Comparison of ENCODE assay signal across 14 cellular contexts in the genomic region with DNA sequence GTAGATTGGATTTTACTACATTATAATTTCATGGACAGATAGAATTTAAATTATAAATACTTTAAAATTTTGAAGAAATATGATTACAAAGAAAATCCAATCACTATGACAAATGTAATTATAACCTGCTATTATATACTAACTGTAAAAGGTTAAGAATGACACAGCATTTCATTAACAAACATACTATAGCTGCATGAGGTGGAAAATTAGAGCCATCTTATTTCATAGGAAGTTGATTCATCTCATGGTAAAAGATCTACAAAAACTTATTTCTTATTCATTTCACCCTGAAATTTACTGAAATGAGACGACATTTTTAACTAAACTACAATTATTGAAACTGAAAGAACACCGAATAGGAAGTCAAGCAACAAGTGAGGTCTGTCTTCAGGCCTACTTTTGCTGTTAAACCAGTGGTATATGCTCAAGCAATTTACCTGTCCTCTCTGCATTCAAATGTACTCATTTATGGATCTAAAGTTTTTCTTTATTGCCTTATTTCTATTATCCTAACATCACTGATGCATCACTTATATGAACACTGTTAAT.
DNase-seq lines count a peak whose midpoint lies in the region; ATAC-seq and TF ChIP-seq lines count a peak whose summit lies in the region.
"Had no signal": no experiment of that assay in that cellular context is flagged by ENCODE, and none has a peak within 500 bp of the region (broad histone marks: within the 10 kb centered on the region; RNA-seq: fewer than 3 reads in every experiment).

No MANE protein-coding gene starts in this region.

- TF ChIP-seq CTCF in activated B cell treated with CpG ODN at 0.5 μM for 24 hours (IDR thresholded peaks at IDR 0.05): no peak

- POLR2A ChIA-PET in activated B cell treated with CpG ODN at 0.5 μM for 24 hours (lab: Charles Lee): no interaction called here

- CTCF ChIA-PET in activated B cell treated with CpG ODN at 0.5 μM for 24 hours (lab: Charles Lee): no interaction called here

- intact Hi-C loops in activated B cell treated with CpG ODN at 0.5 μM for 24 hours (cut with micrococcal nuclease): loop anchor here (5.0 kb wide), 1 partner anchor 225 kb away; a partner anchor contains a TSS

- peaks cover 4% of the 10 kb centered on the region for H3K4me1 ChIP-seq in CD4-positive, CD25-positive, alpha-beta regulatory T cell (ENCODE audit: control insufficient read depth, insufficient read depth, low read length, poor library complexity, severe bottlenecking)

- no peaks in the 10 kb centered on the region for H3K27me3 Mint-ChIP-seq in CD4-positive, CD25-positive, alpha-beta regulatory T cell
- no peaks in the 10 kb centered on the region for H3K27me3 Mint-ChIP-seq in activated B cell treated with CpG ODN at 0.5 μM for 24 hours
- H3K27me3 Mint-ChIP-seq: brain; effector memory CD8-positive, alpha-beta T cell; T-helper 17 cell had no signal

- H3K36me3 Mint-ChIP-seq in CD4-positive, CD25-positive, alpha-beta regulatory T cell: peaks cover 19% of the 10 kb centered on the region
- H3K36me3 Mint-ChIP-seq in activated B cell treated with CpG ODN at 0.5 μM for 24 hours (ENCODE audit: low read depth): peaks cover 21% of the 10 kb centered on the region

- peaks cover 5 to 16% (median 12%) of the 10 kb centered on the region in 4 donors for H3K4me1 Mint-ChIP-seq in CD4-positive, CD25-positive, alpha-beta regulatory T cell
- peaks cover 11% of the 10 kb centered on the region for H3K4me1 Mint-ChIP-seq in activated B cell treated with CpG ODN at 0.5 μM for 24 hours
- H3K4me1 Mint-ChIP-seq: brain had no signal

- peaks cover 2% of the 10 kb centered on the region for H3K36me3 ChIP-seq in CD4-positive, CD25-positive, alpha-beta regulatory T cell (ENCODE audit: control insufficient read depth, insufficient read depth, low read length)

- H3K27ac ChIP-seq in CD4-positive, CD25-positive, alpha-beta regulatory T cell (ENCODE audit: insufficient read depth, low read length, poor library complexity, severe bottlenecking): peak overlapping the region; percentile 29

- H3K9me3 Mint-ChIP-seq in CD4-positive, CD25-positive, alpha-beta regulatory T cell: no peaks in the 10 kb centered on the region
- H3K9me3 Mint-ChIP-seq in activated B cell treated with CpG ODN at 0.5 μM for 24 hours: no peaks in the 10 kb centered on the region
- H3K9me3 Mint-ChIP-seq: brain; effector memory CD8-positive, alpha-beta T cell had no signal

- no peaks in the 10 kb centered on the region for H3K27me3 ChIP-seq in CD4-positive, CD25-positive, alpha-beta regulatory T cell (ENCODE audit: control insufficient read depth, insufficient read depth, low read length)

- H3K9me3 ChIP-seq in CD4-positive, CD25-positive, alpha-beta regulatory T cell (ENCODE audit: control insufficient read depth in 2 of 2, low read length in 2 of 2): no peaks in the 10 kb centered on the region

- peak overlapping the region in 2 of 3 donors; percentile 74 to 81 for H3K27ac Mint-ChIP-seq in CD4-positive, CD25-positive, alpha-beta regulatory T cell
- peak overlapping the region; percentile 76 for H3K27ac Mint-ChIP-seq in activated B cell treated with CpG ODN at 0.5 μM for 24 hours
- H3K27ac Mint-ChIP-seq: brain; effector memory CD8-positive, alpha-beta T cell; T-helper 17 cell had no signal

- H3K4me3 ChIP-seq in CD4-positive, CD25-positive, alpha-beta regulatory T cell (ENCODE audit: low read depth, low read length): peak overlapping the region; percentile 33

- no peak for ATAC-seq in CD4-positive, CD25-positive, alpha-beta regulatory T cell (ENCODE audit: low read depth in 2 of 2)
- peak; percentile 65 for ATAC-seq in GM18508 (IDR thresholded peaks at IDR 0.05; ENCODE audit: insufficient read depth, unreplicated experiment)
- peak; percentile 71 for ATAC-seq in HG02678 (IDR thresholded peaks at IDR 0.05; ENCODE audit: unreplicated experiment)
- ATAC-seq in activated B cell treated with CpG ODN at 0.5 μM for 24 hours (ENCODE audit: low read depth): peak; percentile 56
- ATAC-seq in GM18873 (IDR thresholded peaks at IDR 0.05; ENCODE audit: low FRiP score, unreplicated experiment): no peak
- ATAC-seq: effector memory CD8-positive, alpha-beta T cell; T-helper 17 cell had no signal

- DNase-seq in CD4-positive, CD25-positive, alpha-beta regulatory T cell: peak in 1 of 3 donors; percentile 61
- DNase-seq in activated B cell treated with CpG ODN at 0.5 μM for 24 hours (no peak), NAMALWA (ENCODE audit: low spot score) (no peak), HUDEP-2 (lab: John Stamatoyannopoulos, UW; ENCODE audit: unreplicated experiment in 76 of 76) (no peak), amniotic stem cell (lab: John Stamatoyannopoulos, UW) (no peak)
- DNase-seq: activated CD8-positive, alpha-beta memory T cell treated with anti-CD3 and anti-CD28 coated beads, Interleukin-2, amount 50 U/mL, for 48 hours; C1 segment of cervical spinal cord; effector memory CD8-positive, alpha-beta T cell; NCI-H1048; T-helper 17 cell had no signal

- H3K4me3 Mint-ChIP-seq in CD4-positive, CD25-positive, alpha-beta regulatory T cell: no peak overlapping the region
- no peak overlapping the region for H3K4me3 Mint-ChIP-seq in activated B cell treated with CpG ODN at 0.5 μM for 24 hours
- H3K4me3 Mint-ChIP-seq: brain; effector memory CD8-positive, alpha-beta T cell; T-helper 17 cell had no signal

Comparison
In these comparisons a context has a peak if more than half of its experiments do, and no peak if none do; other contexts are left out.
1. ATAC-seq: peak in GM18508 (single experiment), HG02678 (single experiment) and activated B cell treated with CpG ODN at 0.5 μM for 24 hours (single experiment); none in CD4-positive, CD25-positive, alpha-beta regulatory T cell (0 of 2) and GM18873 (single experiment).